In the genomic region with DNA sequence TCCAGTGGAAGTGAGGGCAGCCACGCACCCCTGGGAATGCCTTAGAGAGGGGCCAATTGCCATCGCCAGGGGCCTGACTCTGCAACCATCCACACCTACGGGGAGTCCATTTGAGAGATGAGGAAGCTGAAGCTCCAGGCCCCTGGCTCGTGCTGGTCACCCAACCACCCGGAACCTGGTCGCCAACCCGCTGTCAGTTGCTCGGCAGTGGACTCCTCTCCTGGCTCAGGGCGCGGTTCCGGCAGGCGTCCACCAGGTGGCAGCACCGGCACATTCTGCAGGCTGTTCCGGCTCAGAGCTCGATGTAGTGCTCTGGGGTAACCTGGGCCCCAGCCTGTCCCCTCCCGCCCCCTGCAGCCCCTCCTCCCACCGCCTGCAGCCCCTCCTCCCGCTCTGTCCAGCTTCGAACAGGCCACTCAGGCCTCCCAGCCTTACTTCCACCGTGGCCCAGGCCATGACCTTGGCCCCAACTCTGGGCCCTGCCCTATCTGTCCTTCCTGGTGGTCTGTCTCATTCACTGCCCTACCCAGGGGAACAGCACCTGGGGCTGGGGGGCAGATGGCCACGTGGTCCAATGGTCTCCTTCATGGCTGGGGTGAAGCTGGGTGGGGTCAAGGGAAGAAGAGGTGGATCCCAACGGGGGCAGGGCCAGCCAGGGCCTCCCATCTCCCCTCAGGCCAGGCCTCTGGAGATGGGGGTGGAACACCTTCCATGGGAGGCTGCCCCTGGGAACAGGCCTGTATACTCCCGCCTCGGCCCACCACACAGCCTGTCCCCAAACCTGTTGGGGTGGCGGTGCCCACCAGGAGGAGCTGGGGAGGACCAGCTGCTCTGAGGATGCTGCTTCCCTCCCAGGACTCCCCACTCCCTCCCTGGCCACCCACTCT, we compare ENCODE assay signal across 9 cellular contexts. TPM values are rescaled to one million over a fixed set of nuclear protein-coding genes. Genes with fewer than 3 reads are reported as not detected.
DNase-seq lines count a peak whose midpoint lies in the region; ATAC-seq and TF ChIP-seq lines count a peak whose summit lies in the region.
"Had no signal": no experiment of that assay in that cellular context is flagged by ENCODE, and none has a peak within 500 bp of the region (broad histone marks: within the 10 kb centered on the region; RNA-seq: fewer than 3 reads in every experiment).

No MANE protein-coding gene starts in this region.

- peak; percentile 80 to 91 (median 86) for DNase-seq in CD8-positive, alpha-beta memory T cell
- DNase-seq in LoVo (ENCODE audit: low spot score) (peak; percentile 70), SK-N-DZ (ENCODE audit: low spot score) (peak; percentile 68), glomerular endothelial cell (ENCODE audit: extremely low read depth, low read depth, low spot score) (peak; percentile 9), osteocyte (ENCODE audit: extremely low spot score, unreplicated experiment) (peak; percentile 97), tibial nerve (ENCODE audit: low spot score in 2 of 2) (peak; percentile 91 to 96)
- DNase-seq in activated gamma-delta T cell treated with anti-CD3 and anti-CD28 coated beads, Interleukin-2, amount 50 U/mL, for 16 hours (ENCODE audit: low read depth), result peak; percentile 89

- H3K36me3 ChIP-seq in CD8-positive, alpha-beta memory T cell (ENCODE audit: insufficient read depth, low read length), result no peaks in the 10 kb centered on the region
- peaks cover 0 to 42% (median 0%) of the 10 kb centered on the region in 3 donors for H3K36me3 ChIP-seq in tibial nerve

- peaks cover 0 to 2% (median 0%) of the 10 kb centered on the region in 5 donors for H3K9me3 Mint-ChIP-seq in CD8-positive, alpha-beta memory T cell
- H3K9me3 Mint-ChIP-seq in osteocyte (ENCODE audit: unreplicated experiment), result no peaks in the 10 kb centered on the region

- no peaks in the 10 kb centered on the region for H3K4me1 ChIP-seq in CD8-positive, alpha-beta memory T cell (ENCODE audit: insufficient read depth, low read length)
- peaks cover 0 to 18% (median 7%) of the 10 kb centered on the region in 4 donors for H3K4me1 ChIP-seq in tibial nerve

- no peaks in the 10 kb centered on the region for H3K27me3 ChIP-seq in CD8-positive, alpha-beta memory T cell (ENCODE audit: insufficient read depth, low read length, poor library complexity, severe bottlenecking)
- H3K27me3 ChIP-seq in tibial nerve, result no peaks in the 10 kb centered on the region

- WGBS in tibial nerve, 2 donors, result 24 to 25% methylated on average over 10 to 15 of the region's 25 CpGs

- no peak overlapping the region for H3K4me3 ChIP-seq in CD8-positive, alpha-beta memory T cell (ENCODE audit: low read length)
- no peak overlapping the region for H3K4me3 ChIP-seq in tibial nerve

- POLR2A ChIA-PET in CD8-positive, alpha-beta memory T cell (lab: Charles Lee), result interaction anchor here (0.7 to 1.5 kb wide), 5 partner anchors 16 to 276 kb away, joined by 3 to 7 read pairs (median 5); partner anchors contain the start of genes SIVA1 and ZBTB42

- no peaks in the 10 kb centered on the region for H3K9me3 ChIP-seq in CD8-positive, alpha-beta memory T cell (ENCODE audit: low read length)
- H3K9me3 ChIP-seq in tibial nerve, result peaks cover 0 to 6% (median 0%) of the 10 kb centered on the region in 4 donors

- ATAC-seq in GM21423 (IDR thresholded peaks at IDR 0.05; ENCODE audit: unreplicated experiment), result peak; percentile 78

- CTCF ChIA-PET in CD8-positive, alpha-beta memory T cell (lab: Charles Lee), result interaction anchor here (0.6 to 8.7 kb wide), 27 partner anchors 8 to 121 kb away, joined by 3 to 118 read pairs (median 5); partner anchors contain the start of genes AKT1, SIVA1 and ZBTB42

- no peak for TF ChIP-seq POLR2A in tibial nerve (IDR thresholded peaks at IDR 0.05)

- no peaks in the 10 kb centered on the region for H3K27me3 Mint-ChIP-seq in CD8-positive, alpha-beta memory T cell
- no peaks in the 10 kb centered on the region for H3K27me3 Mint-ChIP-seq in osteocyte (ENCODE audit: unreplicated experiment)
- H3K27me3 Mint-ChIP-seq: activated naive CD8-positive, alpha-beta T cell had no signal

- H3K36me3 Mint-ChIP-seq in CD8-positive, alpha-beta memory T cell, result peaks cover 6 to 34% (median 7%) of the 10 kb centered on the region in 3 donors
- H3K36me3 Mint-ChIP-seq in osteocyte (ENCODE audit: unreplicated experiment), result peaks cover 32% of the 10 kb centered on the region

- H3K4me3 Mint-ChIP-seq in CD8-positive, alpha-beta memory T cell, result no peak overlapping the region
- H3K4me3 Mint-ChIP-seq in osteocyte (ENCODE audit: unreplicated experiment), result no peak overlapping the region
- H3K4me3 Mint-ChIP-seq: activated naive CD8-positive, alpha-beta T cell had no signal

- peaks cover 0 to 15% (median 3%) of the 10 kb centered on the region in 3 donors for H3K4me1 Mint-ChIP-seq in CD8-positive, alpha-beta memory T cell
- peaks cover 13% of the 10 kb centered on the region for H3K4me1 Mint-ChIP-seq in osteocyte (ENCODE audit: unreplicated experiment)

- peak overlapping the region in 3 of 8 donors; percentile 11 to 75 (median 51) for H3K27ac Mint-ChIP-seq in CD8-positive, alpha-beta memory T cell
- H3K27ac Mint-ChIP-seq in osteocyte (ENCODE audit: unreplicated experiment), result no peak overlapping the region
- H3K27ac Mint-ChIP-seq: activated naive CD8-positive, alpha-beta T cell had no signal

- TF ChIP-seq CTCF in osteocyte (IDR thresholded peaks at IDR 0.05), result peak; percentile 95
- TF ChIP-seq CTCF in tibial nerve (IDR thresholded peaks at IDR 0.05), result peak; percentile 90 to 97 (median 92)

- TF ChIP-seq EP300 in tibial nerve (IDR thresholded peaks at IDR 0.05), result peak in 1 of 2 donors; percentile 4

- H3K27ac ChIP-seq in CD8-positive, alpha-beta memory T cell (ENCODE audit: low read depth, low read length), result no peak overlapping the region
- peak overlapping the region in 3 of 4 donors; percentile 37 to 62 (median 50) for H3K27ac ChIP-seq in tibial nerve

RNA-seq across cellular contexts. Expression of gene SIVA1, which starts 15.7 kb away (rescaled TPM):
- 100 to 1,000 TPM; 150 to 175 TPM for total RNA-seq in CD8-positive, alpha-beta memory T cell
- 227 TPM for polyA plus RNA-seq in CD8-positive, alpha-beta memory T cell
- 289 and 437 TPM in 2 replicates for polyA plus RNA-seq in SK-N-DZ (2014; cell fraction: cytosol; rRNA removed)
- 345 and 429 TPM in 2 replicates for polyA plus RNA-seq in SK-N-DZ (2014; cell fraction: nucleus; rRNA removed)
- total RNA-seq in glomerular endothelial cell, result 219 and 276 TPM in 2 replicates
- total RNA-seq in osteocyte, result 50.1 and 52.3 TPM in 2 replicates
- total RNA-seq in tibial nerve, result 100 to 1,000 TPM; 260 to 422 (median 378) TPM

RNA-seq across cellular contexts. Expression of gene AKT1, which starts 26.9 kb away (rescaled TPM):
- 100 to 1,000 TPM; 147 to 150 TPM for total RNA-seq in CD8-positive, alpha-beta memory T cell
- polyA plus RNA-seq in CD8-positive, alpha-beta memory T cell, result 34.1 TPM
- polyA plus RNA-seq in SK-N-DZ (2014; cell fraction: cytosol; rRNA removed), result 70.4 and 70.8 TPM in 2 replicates
- 137 and 171 TPM in 2 replicates for polyA plus RNA-seq in SK-N-DZ (2014; cell fraction: nucleus; rRNA removed)
- total RNA-seq in glomerular endothelial cell, result 128 and 143 TPM in 2 replicates
- total RNA-seq in osteocyte, result 157 and 160 TPM in 2 replicates
- total RNA-seq in tibial nerve, result 100 to 1,000 TPM; 130 to 199 (median 144) TPM

RNA-seq across cellular contexts. Expression of gene ZBTB42, which starts 32.2 kb away (rescaled TPM):
- 1 to 10 TPM; 3.3 to 3.5 TPM for total RNA-seq in CD8-positive, alpha-beta memory T cell
- 2.7 TPM for polyA plus RNA-seq in CD8-positive, alpha-beta memory T cell
- 0.92 and 1.4 TPM in 2 replicates for polyA plus RNA-seq in SK-N-DZ (2014; cell fraction: cytosol; rRNA removed)
- 0.95 and 1.6 TPM in 2 replicates for polyA plus RNA-seq in SK-N-DZ (2014; cell fraction: nucleus; rRNA removed)
- 3.1 and 8.2 TPM in 2 replicates for total RNA-seq in glomerular endothelial cell
- total RNA-seq in osteocyte, result 2.7 and 3.1 TPM in 2 replicates
- 10 to 100 TPM in 1 of 4 donors, 1 to 10 TPM in 3; 5.9 to 12.3 (median 6.7) TPM for total RNA-seq in tibial nerve

RNA-seq across cellular contexts. Expression of gene ADSS1, which starts 44.7 kb away (rescaled TPM):
- total RNA-seq in CD8-positive, alpha-beta memory T cell, result 1 to 10 TPM; 1.4 to 1.5 TPM
- 1.6 TPM for polyA plus RNA-seq in CD8-positive, alpha-beta memory T cell
- 0.26 and 0.58 TPM in 2 replicates for polyA plus RNA-seq in SK-N-DZ (2014; cell fraction: cytosol; rRNA removed)
- polyA plus RNA-seq in SK-N-DZ (2014; cell fraction: nucleus; rRNA removed), result 1.4 and 2.1 TPM in 2 replicates
- total RNA-seq in glomerular endothelial cell (0.29 and 4.7 TPM in 2 replicates), osteocyte (3.7 and 4.5 TPM in 2 replicates), tibial nerve (10 to 100 TPM in 1 of 4 donors, 1 to 10 TPM in 3; 4.8 to 11.4 (median 6.3) TPM)

Comparison
In these comparisons a context has a peak if more than half of its experiments do, and no peak if none do; other contexts are left out.
1. DNase-seq: peak in every context shown above with its lines; median percentile 97 in osteocyte; 94 in tibial nerve; 89 in activated gamma-delta T cell treated with anti-CD3 and anti-CD28 coated beads, Interleukin-2, amount 50 U/mL, for 16 hours; 86 in CD8-positive, alpha-beta memory T cell; 70 in LoVo; 68 in SK-N-DZ; 9 in glomerular endothelial cell.